8 cellular contexts compared by ENCODE assay signal in the genomic region with DNA sequence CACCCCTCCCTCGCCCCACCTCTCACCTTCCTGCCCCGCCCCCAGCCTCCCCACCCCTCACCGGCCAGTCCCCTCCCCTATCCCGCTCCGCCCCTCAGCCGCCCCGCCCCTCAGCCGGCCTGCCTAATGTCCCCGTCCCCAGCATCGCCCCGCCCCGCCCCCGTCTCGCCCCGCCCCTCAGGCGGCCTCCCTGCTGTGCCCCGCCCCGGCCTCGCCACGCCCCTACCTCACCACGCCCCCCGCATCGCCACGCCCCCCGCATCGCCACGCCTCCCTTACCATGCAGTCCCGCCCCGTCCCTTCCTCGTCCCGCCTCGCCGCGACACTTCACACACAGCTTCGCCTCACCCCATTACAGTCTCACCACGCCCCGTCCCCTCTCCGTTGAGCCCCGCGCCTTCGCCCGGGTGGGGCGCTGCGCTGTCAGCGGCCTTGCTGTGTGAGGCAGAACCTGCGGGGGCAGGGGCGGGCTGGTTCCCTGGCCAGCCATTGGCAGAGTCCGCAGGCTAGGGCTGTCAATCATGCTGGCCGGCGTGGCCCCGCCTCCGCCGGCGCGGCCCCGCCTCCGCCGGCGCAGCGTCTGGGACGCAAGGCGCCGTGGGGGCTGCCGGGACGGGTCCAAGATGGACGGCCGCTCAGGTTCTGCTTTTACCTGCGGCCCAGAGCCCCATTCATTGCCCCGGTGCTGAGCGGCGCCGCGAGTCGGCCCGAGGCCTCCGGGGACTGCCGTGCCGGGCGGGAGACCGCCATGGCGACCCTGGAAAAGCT. TPM values are rescaled to one million over a fixed set of nuclear protein-coding genes. Genes with fewer than 3 reads are reported as not detected.
DNase-seq lines count a peak whose midpoint lies in the region; ATAC-seq and FAIRE-seq lines count a peak whose summit lies in the region.

A gene (plus strand): TSS at position 604 of the 768 bp plus-strand sequence. CDS start 145 bp downstream, at position 749.
A gene (minus strand): TSS at position 461 of the 768 bp plus-strand sequence.

- H3K36me3 Mint-ChIP-seq in T-helper 17 cell (ENCODE audit: low read depth): no peaks in the 10 kb centered on the region

- no peaks in the 10 kb centered on the region for H3K27me3 ChIP-seq in right cardiac atrium (ENCODE audit: control insufficient read depth, insufficient read depth)

- intact Hi-C loops in right cardiac atrium (cut with DNase I): no loop called here

- H3K27ac Mint-ChIP-seq in T-helper 17 cell: peak within 1 kb of the TSS; percentile 65

- DNase-seq in NCI-H187 (lab: John Stamatoyannopoulos, UW) (peak; percentile 92 to 96), T-helper 17 cell (peak; percentile 93 to 97 (median 96)), anterior cingulate cortex (lab: John Stamatoyannopoulos, UW) (peak; percentile 79 to 100 (median 98)), right cardiac atrium (peak; percentile 97 to 100 (median 98)), pulmonary artery endothelial cell (ENCODE audit: low read depth, low spot score) (peak; percentile 70), urothelium cell line (ENCODE audit: low spot score) (peak; percentile 95)

- H3K4me1 Mint-ChIP-seq in T-helper 17 cell: peaks cover 20% of the 10 kb centered on the region

- H3K27ac ChIP-seq in right cardiac atrium (ENCODE audit: low read length): peak within 1 kb of the TSS; percentile 60

- H3K27me3 Mint-ChIP-seq in T-helper 17 cell: no peaks in the 10 kb centered on the region

- H3K4me3 ChIP-seq in right cardiac atrium (ENCODE audit: low read length): peak within 1 kb of the TSS; percentile 70

- WGBS in right cardiac atrium: 1% methylated on average over 81 of the region's 81 CpGs

- H3K4me1 ChIP-seq in right cardiac atrium (ENCODE audit: control insufficient read depth, insufficient read depth, low read length): peaks cover 2% of the 10 kb centered on the region

- ATAC-seq in GM18499 (IDR thresholded peaks at IDR 0.05; ENCODE audit: insufficient read depth, unreplicated experiment) (peak; percentile 26), HG02938 (IDR thresholded peaks at IDR 0.05; ENCODE audit: unreplicated experiment) (peak; percentile 59), T-helper 17 cell (peak; percentile 88), right cardiac atrium (peak; percentile 93 to 94)

- peak within 1 kb of the TSS; percentile 94 for H3K4me3 Mint-ChIP-seq in T-helper 17 cell

- H3K9me3 ChIP-seq in T-helper 17 cell (ENCODE audit: control insufficient read depth, low read length, poor library complexity, severe bottlenecking): no peaks in the 10 kb centered on the region
- no peaks in the 10 kb centered on the region for H3K9me3 ChIP-seq in right cardiac atrium (ENCODE audit: control insufficient read depth, low read length)

- FAIRE-seq in urothelium cell line (lab: Jason Lieb, UNC): peak; percentile 79

RNA-seq across cellular contexts. Expression of the first gene that starts in this region (rescaled TPM):
- total RNA-seq in T-helper 17 cell: 10 to 100 TPM; 83.9 to 89.9 TPM
- 10 to 100 TPM; 19.9 to 25.2 (median 23.4) TPM for total RNA-seq in right cardiac atrium
- 13.0 TPM for polyA plus RNA-seq in right cardiac atrium
- 21.8 and 51.8 TPM in 2 replicates for total RNA-seq in pulmonary artery endothelial cell

RNA-seq across cellular contexts. Expression of the second gene that starts in this region (rescaled TPM):
- total RNA-seq in T-helper 17 cell (not detected), right cardiac atrium (not detected), pulmonary artery endothelial cell (not detected in 2 replicates)
- polyA plus RNA-seq in right cardiac atrium: not detected

Comparison
In these comparisons a context has a peak if more than half of its experiments do, and no peak if none do; other contexts are left out.
1. Peak in every context shown above with its lines: DNase-seq, ATAC-seq, H3K4me3 ChIP-seq and H3K27ac ChIP-seq.
2. ATAC-seq: peak in every context shown above with its lines; median percentile 94 in right cardiac atrium; 88 in T-helper 17 cell; 59 in HG02938; 26 in GM18499.